25 cellular contexts compared by ENCODE assay signal in genomic region chr7:98229441-98229840, GRCh38. TPM values are rescaled to one million over a fixed set of nuclear protein-coding genes. Genes with fewer than 3 reads are reported as not detected.
DNase-seq lines count a peak whose midpoint lies in the region; ATAC-seq, FAIRE-seq and TF ChIP-seq lines count a peak whose summit lies in the region.
"Had no signal": no experiment of that assay in that cellular context is flagged by ENCODE, and none has a peak within 500 bp of the region (broad histone marks: within the 10 kb centered on the region; RNA-seq: fewer than 3 reads in every experiment).

No MANE protein-coding gene starts in this region.

- H3K27me3 ChIP-seq in right cardiac atrium (ENCODE audit: control insufficient read depth, insufficient read depth), result no peaks in the 10 kb centered on the region
- H3K27me3 ChIP-seq in endodermal cell (ENCODE audit: control insufficient read depth, insufficient read depth, low read length, poor library complexity, severe bottlenecking), result no peaks in the 10 kb centered on the region
- no peaks in the 10 kb centered on the region for H3K27me3 ChIP-seq in pancreas

- H3K9me3 ChIP-seq in right cardiac atrium (ENCODE audit: control insufficient read depth, low read length) (no peaks in the 10 kb centered on the region), endodermal cell (ENCODE audit: control insufficient read depth, low read length) (no peaks in the 10 kb centered on the region), pancreas (no peaks in the 10 kb centered on the region)

- H3K9ac ChIP-seq in endodermal cell (ENCODE audit: extremely low read depth, low read length, poor library complexity, severe bottlenecking), result no peak overlapping the region

- H3K36me3 ChIP-seq in endodermal cell (ENCODE audit: control insufficient read depth, insufficient read depth, low read length) (peaks cover 4% of the 10 kb centered on the region), pancreas (no peaks in the 10 kb centered on the region)

- TF ChIP-seq CTCF in endodermal cell (conservative IDR thresholded peaks at IDR 0.05), result no peak
- TF ChIP-seq CTCF in pancreas (IDR thresholded peaks at IDR 0.05), result no peak
- TF ChIP-seq CTCF in HFFc6 (IDR thresholded peaks at IDR 0.05), result no peak

- H3K4me1 Mint-ChIP-seq in endodermal cell, result no peaks in the 10 kb centered on the region
- no peaks in the 10 kb centered on the region for H3K4me1 Mint-ChIP-seq in HFFc6 (ENCODE audit: low read depth)
- H3K4me1 Mint-ChIP-seq: B cell had no signal

- H3K27ac Mint-ChIP-seq in endodermal cell (no peak overlapping the region), HFFc6 (no peak overlapping the region)
- H3K27ac Mint-ChIP-seq: B cell had no signal

- H3K4me3 Mint-ChIP-seq in endodermal cell, result no peak overlapping the region
- no peak overlapping the region for H3K4me3 Mint-ChIP-seq in HFFc6
- H3K4me3 Mint-ChIP-seq: B cell had no signal

- H3K27ac ChIP-seq in right cardiac atrium (ENCODE audit: low read length) (no peak overlapping the region), endodermal cell (ENCODE audit: low read depth, low read length) (no peak overlapping the region), pancreas (peak overlapping the region; percentile 3 to 86 (median 41))
- H3K27ac ChIP-seq: PC-9, SK-N-MC had no signal

- H3K4me3 ChIP-seq in right cardiac atrium (ENCODE audit: low read length), result no peak overlapping the region
- no peak overlapping the region for H3K4me3 ChIP-seq in endodermal cell (ENCODE audit: low read length)
- no peak overlapping the region for H3K4me3 ChIP-seq in pancreas
- H3K4me3 ChIP-seq: PC-9, SK-N-MC had no signal

- H3K36me3 Mint-ChIP-seq in endodermal cell (ENCODE audit: low read depth) (peaks cover 12% of the 10 kb centered on the region), HFFc6 (ENCODE audit: low read depth) (peaks cover 6% of the 10 kb centered on the region; the same call in 1 of the 2 replicates)

- H3K9me3 Mint-ChIP-seq in endodermal cell (no peaks in the 10 kb centered on the region), HFFc6 (no peaks in the 10 kb centered on the region)
- H3K9me3 Mint-ChIP-seq: CD4-positive, CD25-positive, alpha-beta regulatory T cell; H9 had no signal

- H3K27me3 Mint-ChIP-seq in endodermal cell (ENCODE audit: insufficient read depth) (no peaks in the 10 kb centered on the region), HFFc6 (ENCODE audit: insufficient read depth) (no peaks in the 10 kb centered on the region)
- H3K27me3 Mint-ChIP-seq: B cell; CD4-positive, CD25-positive, alpha-beta regulatory T cell had no signal

- FAIRE-seq in pancreas (lab: Jason Lieb, UNC), result no peak
- FAIRE-seq: A204.1 had no signal

- ATAC-seq in right cardiac atrium (no peak), pancreas (peak; percentile 4 to 31 (median 10))

- no peaks in the 10 kb centered on the region for H3K4me1 ChIP-seq in right cardiac atrium (ENCODE audit: control insufficient read depth, insufficient read depth, low read length)
- no peaks in the 10 kb centered on the region for H3K4me1 ChIP-seq in endodermal cell (ENCODE audit: control insufficient read depth, insufficient read depth, low read length)
- peaks cover 6 to 18% (median 12%) of the 10 kb centered on the region in 3 donors for H3K4me1 ChIP-seq in pancreas

- intact Hi-C loops in right cardiac atrium (cut with DNase I), result no loop called here
- intact Hi-C loops in cardiac septum (cut with DNase I), result no loop called here
- intact Hi-C loops in pancreas (cut with DNase I), result no loop called here

- 86% methylated on average over 11 of the region's 11 CpGs for WGBS in right cardiac atrium
- 88 to 90% methylated on average over 4 to 11 of the region's 11 CpGs for WGBS in endodermal cell (ENCODE audit: insufficient coverage in 1 of 2, insufficient read length in 1 of 2), 2 experiments
- WGBS in pancreas, 2 donors, result 66 to 72% methylated on average over 11 of the region's 11 CpGs

- DNase-seq in right cardiac atrium (peak in 2 of 3 donors; percentile 36 to 44), cardiac septum (ENCODE audit: low spot score) (no peak), endodermal cell (peak; percentile 30), pancreas (peak in 2 of 6 donors; percentile 39 to 80), HFFc6 (no peak), HuH-7.5 (ENCODE audit: low spot score) (no peak)
- DNase-seq in activated effector memory CD4-positive, alpha-beta T cell treated with Interleukin-2 at 50 U/mL for 16 hours, result no peak
- DNase-seq: CD4-positive, CD25-positive, alpha-beta regulatory T cell; EL; GF-D8; H9; IMR-90; MV-4-11; NCI-H1105 treated with DMSO at 0.1 percent for 48 hours; NCI-H1930; NCI-H2227 treated with DMSO at 0.1 percent for 48 hours; NCI-H510A; NCI-H748 treated with DMSO at 0.1 percent for 48 hours; PC-9; SHP77 treated with DMSO at 0.1 percent for 48 hours; SW 1271 had no signal

RNA-seq across cellular contexts. Expression of gene BHLHA15, which starts 18.2 kb away (rescaled TPM):
- total RNA-seq in right cardiac atrium (under 1 TPM in 2 of 4 donors, not detected in 2; 0.53 to 0.57 TPM), cardiac septum (not detected), endodermal cell (under 1 TPM; 0.86 to 0.95 TPM), pancreas (100 to 1,000 TPM in 4 of 6 donors, 10 to 100 TPM in 2; 70.9 to 405 (median 172) TPM)
- polyA plus RNA-seq in right cardiac atrium (not detected), pancreas (10 to 100 TPM; 32.5 to 98.0 TPM)
- polyA plus RNA-seq in endodermal cell (2013, experiment 1 of 2), result not detected
- not detected for polyA plus RNA-seq in endodermal cell (2013, experiment 2 of 2)
- total RNA-seq in HFFc6 (2021; fragmentation: NEBNext Ultra II Directional; extraction: Animal tissue kit (Norgen Biotek cat#: 25700)), result under 1 TPM in 1 of 6 experiments, not detected in 5; 0.33 TPM
- total RNA-seq: CD4-positive, CD25-positive, alpha-beta regulatory T cell; HT1080; IMR-90 had no signal
- polyA plus RNA-seq: CD4-positive, CD25-positive, alpha-beta regulatory T cell; IMR-90 had no signal

RNA-seq across cellular contexts. Expression of gene TECPR1, which starts 22.6 kb away (rescaled TPM):
- 10 to 100 TPM; 20.9 to 25.5 (median 25.1) TPM for total RNA-seq in right cardiac atrium
- 10.5 TPM for polyA plus RNA-seq in right cardiac atrium
- 16.6 TPM for total RNA-seq in cardiac septum
- 10 to 100 TPM; 27.2 to 32.0 TPM for total RNA-seq in endodermal cell
- polyA plus RNA-seq in endodermal cell (2013, experiment 1 of 2), result 18.7 TPM
- 19.2 TPM for polyA plus RNA-seq in endodermal cell (2013, experiment 2 of 2)
- 10 to 100 TPM; 12.5 to 26.3 (median 20.0) TPM for total RNA-seq in pancreas
- polyA plus RNA-seq in pancreas, result 10 to 100 TPM; 16.2 to 36.3 TPM
- 10 to 100 TPM; 25.6 to 35.6 (median 29.3) TPM for total RNA-seq in HFFc6 (2021; fragmentation: NEBNext Ultra II Directional; extraction: Animal tissue kit (Norgen Biotek cat#: 25700))

RNA-seq across cellular contexts. Expression of gene BRI3, which starts 52.0 kb away (rescaled TPM):
- 100 to 1,000 TPM; 156 to 203 (median 187) TPM for total RNA-seq in right cardiac atrium
- 209 TPM for polyA plus RNA-seq in right cardiac atrium
- total RNA-seq in cardiac septum, result 162 TPM
- 100 to 1,000 TPM; 130 to 152 TPM for total RNA-seq in endodermal cell
- polyA plus RNA-seq in endodermal cell (2013, experiment 1 of 2), result 158 TPM
- 139 TPM for polyA plus RNA-seq in endodermal cell (2013, experiment 2 of 2)
- 100 to 1,000 TPM in 5 of 6 donors, 10 to 100 TPM in 1; 88.0 to 122 (median 118) TPM for total RNA-seq in pancreas
- polyA plus RNA-seq in pancreas, result 100 to 1,000 TPM; 106 to 107 TPM
- total RNA-seq in HFFc6 (2021; fragmentation: NEBNext Ultra II Directional; extraction: Animal tissue kit (Norgen Biotek cat#: 25700)), result 100 to 1,000 TPM; 288 to 304 (median 295) TPM

Comparison
In these comparisons a context has a peak if more than half of its experiments do, and no peak if none do; other contexts are left out.
1. DNase-seq: peak in right cardiac atrium (2 of 3) and endodermal cell (single experiment); none in cardiac septum (single experiment), HFFc6 (single experiment), activated effector memory CD4-positive, alpha-beta T cell treated with Interleukin-2 at 50 U/mL for 16 hours (single experiment) and HuH-7.5 (single experiment).
2. ATAC-seq: peak in pancreas (4 of 4); none in right cardiac atrium (0 of 2).
3. H3K27ac ChIP-seq: peak in pancreas (4 of 4); none in right cardiac atrium (single experiment) and endodermal cell (single experiment).
4. RNA of gene BHLHA15, which starts 18.2 kb away (total RNA-seq): 70.9 to 405 TPM in pancreas; 0.86 to 0.95 TPM in endodermal cell, 0.53 to 0.57 TPM in right cardiac atrium, 0.33 TPM in HFFc6 and not detected in cardiac septum (single experiment); every median in the first group is over 10 times any median in the second.